Comparison of ENCODE assay signal across 9 cellular contexts in the genomic region with DNA sequence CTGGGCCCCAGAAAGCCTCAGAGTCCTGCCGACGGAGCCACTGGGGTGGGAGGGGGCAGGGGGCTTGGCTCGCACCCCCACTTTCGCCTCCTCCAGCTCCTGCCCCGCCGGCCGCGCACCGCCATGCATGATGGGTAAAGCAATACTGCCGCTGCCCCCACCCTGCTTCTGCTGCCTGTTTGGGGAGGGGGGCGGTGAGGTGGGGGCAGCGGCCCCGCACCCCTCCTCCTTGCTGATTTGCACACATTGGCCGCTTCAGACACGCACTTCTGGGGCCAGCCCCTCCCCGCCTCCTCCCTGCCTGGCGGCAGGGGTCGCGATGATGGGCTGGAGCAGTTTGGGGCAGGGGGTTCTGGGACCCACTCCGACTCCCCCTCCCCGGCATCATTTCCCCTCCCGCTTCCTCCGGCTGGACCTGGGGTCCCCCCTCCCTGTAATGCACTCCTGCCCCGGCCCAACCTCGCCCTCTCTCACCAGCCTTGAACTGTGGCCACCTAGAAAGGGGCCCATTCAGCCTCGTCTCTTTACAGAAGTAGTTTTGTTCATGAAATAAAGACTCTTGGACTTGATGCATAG. TPM values are rescaled to one million over a fixed set of nuclear protein-coding genes. Genes with fewer than 3 reads are reported as not detected.
A peak's percentile ranks its signal among the peaks of the same experiment; 100 is the strongest.
DNase-seq lines count a peak whose midpoint lies in the region; ATAC-seq, FAIRE-seq and TF ChIP-seq lines count a peak whose summit lies in the region.
"Had no signal": no experiment of that assay in that cellular context is flagged by ENCODE, and none has a peak within 500 bp of the region (broad histone marks: within the 10 kb centered on the region; RNA-seq: fewer than 3 reads in every experiment).

No MANE protein-coding gene starts in this region.

- no peak overlapping the region for H3K9ac ChIP-seq in GM12878 (ENCODE audit: control insufficient read depth, insufficient read depth, low read length)

- TF ChIP-seq RAD21 in GM12878 (IDR thresholded peaks at IDR 0.05; ENCODE audit: insufficient read depth, low read depth, low read length) = no peak

- intact Hi-C loops in GM12878 (cut with micrococcal nuclease; ENCODE audit: unreplicated experiment) = no loop called here

- H3K9me3 ChIP-seq in GM12878 (replicated peaks; ENCODE audit: control insufficient read depth, insufficient read depth, low read length) = no peaks in the 10 kb centered on the region
- no peaks in the 10 kb centered on the region for H3K9me3 ChIP-seq in thoracic aorta

- H3K36me3 Mint-ChIP-seq in activated T-cell treated with anti-CD3 and anti-CD28 coated beads, Interleukin-2, amount 50 U/mL, for 4 hours (ENCODE audit: insufficient read depth) = no peaks in the 10 kb centered on the region
- H3K36me3 Mint-ChIP-seq in mesothelial cell of epicardium = no peaks in the 10 kb centered on the region
- no peaks in the 10 kb centered on the region for H3K36me3 Mint-ChIP-seq in osteocyte (ENCODE audit: unreplicated experiment)

- peaks cover 29% of the 10 kb centered on the region for H3K4me1 Mint-ChIP-seq in activated T-cell treated with anti-CD3 and anti-CD28 coated beads, Interleukin-2, amount 50 U/mL, for 4 hours (ENCODE audit: low read depth)
- H3K4me1 Mint-ChIP-seq in mesothelial cell of epicardium (peaks cover 27% of the 10 kb centered on the region), osteocyte (ENCODE audit: unreplicated experiment) (peaks cover 9% of the 10 kb centered on the region)

- H3K27me3 ChIP-seq in GM12878 (replicated peaks in 1 of 2; ENCODE audit: control insufficient read depth in 2 of 2, insufficient read depth in 2 of 2, low read length in 1 of 2) (peaks cover 0 to 5% of the 10 kb centered on the region in 2 experiments; a peak in 3 of 4 replicates), thoracic aorta (replicated peaks; ENCODE audit: insufficient read depth) (no peaks in the 10 kb centered on the region)

- no TSS peak for BruUV-seq in GM12878 (replicated peaks; lab: Mats Ljungman, UMichigan)

- peak overlapping the region; percentile 63 for H3K4me3 Mint-ChIP-seq in activated T-cell treated with anti-CD3 and anti-CD28 coated beads, Interleukin-2, amount 50 U/mL, for 4 hours
- peak overlapping the region; percentile 53 for H3K4me3 Mint-ChIP-seq in mesothelial cell of epicardium
- no peak overlapping the region for H3K4me3 Mint-ChIP-seq in osteocyte (ENCODE audit: unreplicated experiment)

- H3K27ac Mint-ChIP-seq in mesothelial cell of epicardium (peak overlapping the region; percentile 6), osteocyte (ENCODE audit: unreplicated experiment) (no peak overlapping the region)

- H4K20me1 ChIP-seq in GM12878 (ENCODE audit: control insufficient read depth, insufficient read depth) = no peaks in the 10 kb centered on the region

- no peaks in the 10 kb centered on the region for H3K79me2 ChIP-seq in GM12878 (ENCODE audit: control insufficient read depth, insufficient read depth, low read length)

- RAD21 ChIA-PET in GM12878 (lab: Charles Lee; ENCODE audit: unreplicated experiment) = interaction anchor here (0.9 kb wide), 1 partner anchor 27 kb away, joined by 3 read pairs; no protein-coding TSS in a partner anchor

- TF ChIP-seq CTCF in GM12878 (IDR thresholded peaks at IDR 0.05 in 2 of 3, conservative IDR thresholded peaks at IDR 0.05 in 1 of 3; ENCODE audit: control insufficient read depth in 2 of 3, extremely low read depth in 1 of 3, insufficient read depth in 1 of 3, low read depth in 3 of 3, low read length in 3 of 3) (no peak), mesothelial cell of epicardium (IDR thresholded peaks at IDR 0.05; ENCODE audit: unreplicated experiment) (no peak), thoracic aorta (IDR thresholded peaks at IDR 0.05) (no peak), osteocyte (IDR thresholded peaks at IDR 0.05) (no peak)

- H3K36me3 ChIP-seq in GM12878 (ENCODE audit: control insufficient read depth in 2 of 2, insufficient read depth in 2 of 2, low read length in 1 of 2) (no peaks in the 10 kb centered on the region), thoracic aorta (no peaks in the 10 kb centered on the region)

- H3K27ac ChIP-seq in GM12878 (ENCODE audit: control insufficient read depth, insufficient read depth) (no peak overlapping the region), thoracic aorta (no peak overlapping the region)

- no peaks in the 10 kb centered on the region for H3K9me3 Mint-ChIP-seq in activated T-cell treated with anti-CD3 and anti-CD28 coated beads, Interleukin-2, amount 50 U/mL, for 4 hours
- H3K9me3 Mint-ChIP-seq in mesothelial cell of epicardium = no peaks in the 10 kb centered on the region
- no peaks in the 10 kb centered on the region for H3K9me3 Mint-ChIP-seq in osteocyte (ENCODE audit: unreplicated experiment)

- no peak overlapping the region for H3K4me2 ChIP-seq in GM12878 (ENCODE audit: control insufficient read depth, insufficient read depth)

- H3K4me3 ChIP-seq in GM12878 (no peak overlapping the region), thoracic aorta (peak overlapping the region; percentile 65)

- no peak for TF ChIP-seq POLR2A in GM12878 (IDR thresholded peaks at IDR 0.05; ENCODE audit: low read depth, low read length)

- H3K27me3 Mint-ChIP-seq in activated T-cell treated with anti-CD3 and anti-CD28 coated beads, Interleukin-2, amount 50 U/mL, for 4 hours (ENCODE audit: low read depth) = no peaks in the 10 kb centered on the region
- no peaks in the 10 kb centered on the region for H3K27me3 Mint-ChIP-seq in mesothelial cell of epicardium (ENCODE audit: low read depth)
- H3K27me3 Mint-ChIP-seq in osteocyte (ENCODE audit: unreplicated experiment) = no peaks in the 10 kb centered on the region

- DNase-seq in activated T-cell treated with anti-CD3 and anti-CD28 coated beads, Interleukin-2, amount 50 U/mL, for 4 hours = no peak
- DNase-seq in activated T-cell treated with anti-CD3 and anti-CD28 coated beads for 4 hours (no peak), GM12878 (ENCODE audit: low read depth, low spot score) (no peak), mesothelial cell of epicardium (ENCODE audit: low spot score in 2 of 2, unreplicated experiment in 2 of 2) (no peak), thoracic aorta (ENCODE audit: low spot score) (no peak), NCI-H1694 treated with DMSO at 0.1 percent for 48 hours (lab: John Stamatoyannopoulos, UW) (no peak), osteocyte (ENCODE audit: extremely low spot score, unreplicated experiment) (no peak), NCI-H226 (no peak)
- DNase-seq: effector CD4-positive, alpha-beta T cell had no signal

- H2AFZ ChIP-seq in GM12878 (ENCODE audit: control insufficient read depth, low read depth, low read length) = peak overlapping the region; percentile 39

- no peak for FAIRE-seq in GM12878 (lab: Jason Lieb, UNC)

- no peak for TF ChIP-seq EP300 in GM12878 (IDR thresholded peaks at IDR 0.05; ENCODE audit: borderline replicate concordance in 1 of 2, control insufficient read depth in 1 of 2, low read depth in 2 of 2, low read length in 2 of 2)

- POLR2A ChIA-PET in GM12878 (lab: Charles Lee) = no interaction called here

- CTCF ChIA-PET in GM12878 (lab: Yijun Ruan, JAX) = no interaction called here

- peak in 1 of 2 donors; percentile 20 for ATAC-seq in activated T-cell treated with anti-CD3 and anti-CD28 coated beads, Interleukin-2, amount 50 U/mL, for 4 hours
- ATAC-seq in GM12878 (no peak), thoracic aorta (ENCODE audit: insufficient number of reproducible peaks, low FRiP score, low read depth) (no peak)

- SMC1A ChIA-PET in GM12878 (lab: Charles Lee; ENCODE audit: uncharacterized antibody, unreplicated experiment) = no interaction called here

- in situ Hi-C loops in GM12878 (cut with MboI) = no loop called here

- H3K4me1 ChIP-seq in GM12878 (ENCODE audit: control insufficient read depth, insufficient read depth, low read length) (peaks cover 13% of the 10 kb centered on the region), thoracic aorta (ENCODE audit: control insufficient read depth in 1 of 2, low read depth in 2 of 2) (peaks cover 11 to 22% of the 10 kb centered on the region in 2 donors)

- WGBS in GM12878 (ENCODE audit: insufficient coverage, insufficient replicate concordance, low lambda C conversion rate, missing lambda C conversion rate) = 10% methylated on average over 20 of the region's 26 CpGs

RNA-seq across cellular contexts. Expression of a gene that starts 1.6 kb away (rescaled TPM):
- under 1 TPM in 2 of 3 donors, not detected in 1; 0.26 to 0.38 TPM for total RNA-seq in activated T-cell treated with anti-CD3 and anti-CD28 coated beads, Interleukin-2, amount 50 U/mL, for 4 hours
- not detected in 2 replicates for total RNA-seq in GM12878 (2013; cell fraction: nucleolus; rRNA removed)
- total RNA-seq in GM12878 (2014; rRNA removed) = not detected in 2 replicates
- total RNA-seq in GM12878 (2014; rRNA removed; fragmentation: Illumina TruSeq; extraction: Trizol) = not detected in 2 replicates
- total RNA-seq in GM12878 (2021) = 0.13 and 0.21 TPM in 2 replicates
- not detected for polyA plus RNA-seq in GM12878 (2011; ENCODE audit: low read depth)
- not detected in 2 replicates for polyA plus RNA-seq in GM12878 (2011; rRNA removed)
- not detected in 2 replicates for polyA plus RNA-seq in GM12878 (2011; cell fraction: cytosol; rRNA removed)
- polyA plus RNA-seq in GM12878 (2011; cell fraction: nucleus; rRNA removed) = 0.12 TPM in 1 of 2 replicates, not detected in the other
- not detected in 2 replicates for polyA plus RNA-seq in GM12878 (2012)
- not detected in 2 replicates for polyA plus RNA-seq in GM12878 (2014; fragmentation: Illumina TruSeq; extraction: Trizol)
- not detected for polyA plus RNA-seq in GM12878 (2014; fragmentation: Nextera tagmentation; extraction: Ambion mirVana)
- polyA plus RNA-seq in GM12878 (2014; rRNA removed) = 0.16 TPM in 1 of 2 replicates, not detected in the other
- polyA plus RNA-seq in GM12878 (2016; fragmentation: Nextera tagmentation; extraction: Ambion mirVana) = under 1 TPM in 1 of 2 experiments, not detected in 1; 0.35 TPM
- polyA minus RNA-seq in GM12878 (2011; rRNA and poly(A)+ RNA removed) = not detected in 2 replicates
- polyA minus RNA-seq in GM12878 (2011; cell fraction: cytosol; rRNA and poly(A)+ RNA removed) = not detected in 2 replicates
- polyA minus RNA-seq in GM12878 (2011; cell fraction: nucleus; rRNA and poly(A)+ RNA removed) = not detected in 2 replicates
- 20.3 to 22.9 TPM (median 21.3 TPM) in 3 replicates for total RNA-seq in mesothelial cell of epicardium
- 1 to 10 TPM in 1 of 2 donors, under 1 TPM in 1; 0.35 to 5.4 TPM for total RNA-seq in thoracic aorta
- not detected in 2 replicates for total RNA-seq in osteocyte

RNA-seq across cellular contexts. Expression of a gene that starts 9.7 kb away (rescaled TPM):
- total RNA-seq in activated T-cell treated with anti-CD3 and anti-CD28 coated beads, Interleukin-2, amount 50 U/mL, for 4 hours = 1 to 10 TPM; 1.1 to 2.3 (median 1.2) TPM
- 0.50 and 0.73 TPM in 2 replicates for total RNA-seq in GM12878 (2013; cell fraction: nucleolus; rRNA removed)
- total RNA-seq in GM12878 (2014; rRNA removed) (0.06 and 0.16 TPM in 2 replicates), GM12878 (2014; rRNA removed; fragmentation: Illumina TruSeq; extraction: Trizol) (0.04 TPM in 1 of 2 replicates, not detected in the other), GM12878 (2021) (0.27 and 0.33 TPM in 2 replicates), mesothelial cell of epicardium (2.2 to 2.8 TPM (median 2.7 TPM) in 3 replicates), thoracic aorta (10 to 100 TPM; 25.1 to 26.0 TPM), osteocyte (7.3 and 8.1 TPM in 2 replicates)
- polyA plus RNA-seq in GM12878 (2011; ENCODE audit: low read depth) = 0.07 TPM
- polyA plus RNA-seq in GM12878 (2011; rRNA removed) (0.04 and 0.11 TPM in 2 replicates), GM12878 (2014; fragmentation: Illumina TruSeq; extraction: Trizol) (0.13 and 0.62 TPM in 2 replicates), GM12878 (2014; fragmentation: Nextera tagmentation; extraction: Ambion mirVana) (not detected), GM12878 (2014; rRNA removed) (0.34 and 0.54 TPM in 2 replicates), GM12878 (2016; fragmentation: Nextera tagmentation; extraction: Ambion mirVana) (under 1 TPM in 1 of 2 experiments, not detected in 1; 0.08 TPM)
- polyA plus RNA-seq in GM12878 (2011; cell fraction: cytosol; rRNA removed) = 0.09 and 0.15 TPM in 2 replicates
- 0.79 and 0.83 TPM in 2 replicates for polyA plus RNA-seq in GM12878 (2011; cell fraction: nucleus; rRNA removed)
- 0.15 and 0.16 TPM in 2 replicates for polyA plus RNA-seq in GM12878 (2012)
- 0.07 and 0.26 TPM in 2 replicates for polyA minus RNA-seq in GM12878 (2011; rRNA and poly(A)+ RNA removed)
- polyA minus RNA-seq in GM12878 (2011; cell fraction: cytosol; rRNA and poly(A)+ RNA removed) = not detected in 2 replicates
- 0.12 and 0.29 TPM in 2 replicates for polyA minus RNA-seq in GM12878 (2011; cell fraction: nucleus; rRNA and poly(A)+ RNA removed)

RNA-seq across cellular contexts. Expression of a gene that starts 39.8 kb away (rescaled TPM):
- total RNA-seq in activated T-cell treated with anti-CD3 and anti-CD28 coated beads, Interleukin-2, amount 50 U/mL, for 4 hours = 100 to 1,000 TPM; 162 to 192 (median 170) TPM
- 208 and 225 TPM in 2 replicates for total RNA-seq in GM12878 (2013; cell fraction: nucleolus; rRNA removed)
- total RNA-seq in GM12878 (2014; rRNA removed) (36.1 and 41.9 TPM in 2 replicates), GM12878 (2014; rRNA removed; fragmentation: Illumina TruSeq; extraction: Trizol) (14.8 and 16.9 TPM in 2 replicates), GM12878 (2021) (69.1 and 71.0 TPM in 2 replicates), mesothelial cell of epicardium (123 to 130 TPM (median 129 TPM) in 3 replicates), thoracic aorta (10 to 100 TPM; 42.9 to 83.5 TPM), osteocyte (77.8 and 80.8 TPM in 2 replicates)
- 20.0 TPM for polyA plus RNA-seq in GM12878 (2011; ENCODE audit: low read depth)
- polyA plus RNA-seq in GM12878 (2011; rRNA removed) (32.2 and 60.8 TPM in 2 replicates), GM12878 (2014; fragmentation: Illumina TruSeq; extraction: Trizol) (21.9 and 32.7 TPM in 2 replicates), GM12878 (2014; fragmentation: Nextera tagmentation; extraction: Ambion mirVana) (1 to 10 TPM in 1 of 2 experiments, under 1 TPM in 1; 0.79 to 2.0 TPM), GM12878 (2014; rRNA removed) (73.6 and 79.8 TPM in 2 replicates), GM12878 (2016; fragmentation: Nextera tagmentation; extraction: Ambion mirVana) (10 to 100 TPM; 22.1 to 37.9 TPM)
- 67.4 and 69.1 TPM in 2 replicates for polyA plus RNA-seq in GM12878 (2011; cell fraction: cytosol; rRNA removed)
- polyA plus RNA-seq in GM12878 (2011; cell fraction: nucleus; rRNA removed) = 169 and 199 TPM in 2 replicates
- 48.1 and 61.6 TPM in 2 replicates for polyA plus RNA-seq in GM12878 (2012)
- polyA minus RNA-seq in GM12878 (2011; rRNA and poly(A)+ RNA removed) = 47.9 and 85.8 TPM in 2 replicates
- 31.1 and 31.4 TPM in 2 replicates for polyA minus RNA-seq in GM12878 (2011; cell fraction: cytosol; rRNA and poly(A)+ RNA removed)
- 29.5 and 41.4 TPM in 2 replicates for polyA minus RNA-seq in GM12878 (2011; cell fraction: nucleus; rRNA and poly(A)+ RNA removed)
